8 cellular contexts compared by ENCODE assay signal in genomic region chr20:49811825-49812462, GRCh38. TPM values are rescaled to one million over a fixed set of nuclear protein-coding genes. Genes with fewer than 3 reads are reported as not detected.
DNase-seq lines count a peak whose midpoint lies in the region; ATAC-seq and TF ChIP-seq lines count a peak whose summit lies in the region.

No MANE protein-coding gene starts in this region.

- H3K79me2 ChIP-seq in smooth muscle cell (ENCODE audit: low read depth), result no peaks in the 10 kb centered on the region

- peak overlapping the region; percentile 98 for H3K9ac ChIP-seq in smooth muscle cell (ENCODE audit: low read depth)

- H3K4me3 ChIP-seq in CD4-positive, alpha-beta memory T cell (ENCODE audit: low read length in 2 of 2), result peak overlapping the region; percentile 62 to 66
- H3K4me3 ChIP-seq in iPS-11a (ENCODE audit: low read depth, low read length), result peak overlapping the region; percentile 85
- H3K4me3 ChIP-seq in smooth muscle cell, result peak overlapping the region; percentile 86

- peak overlapping the region; percentile 93 for H3K27ac ChIP-seq in CD4-positive, alpha-beta memory T cell (ENCODE audit: low read depth, low read length)
- H3K27ac ChIP-seq in smooth muscle cell (ENCODE audit: low read depth), result peak overlapping the region; percentile 99

- CTCF ChIA-PET in CD4-positive, alpha-beta memory T cell (lab: Charles Lee; ENCODE audit: partially characterized antibody), result interaction anchor here (1.0 kb wide), 1 partner anchor 200 kb away, joined by 4 read pairs; no protein-coding TSS in a partner anchor

- peak overlapping the region; percentile 43 for H2AFZ ChIP-seq in smooth muscle cell (ENCODE audit: low read depth)

- intact Hi-C loops in CD4-positive, alpha-beta memory T cell (cut with micrococcal nuclease), result loop anchor here (1.0 to 2.0 kb wide), 3 partner anchors 97 to 125 kb away; partner anchors contain the start of genes RNF114 and SPATA2

- H3F3A ChIP-seq in smooth muscle cell (ENCODE audit: low read depth), result no peaks in the 10 kb centered on the region

- peak overlapping the region; percentile 90 to 98 (median 92) for H3K4me3 Mint-ChIP-seq in CD4-positive, alpha-beta memory T cell
- peak overlapping the region; percentile 81 for H3K4me3 Mint-ChIP-seq in activated naive CD8-positive, alpha-beta T cell treated with anti-CD3 and anti-CD28 coated beads for 36 hours

- H3K27me3 ChIP-seq in CD4-positive, alpha-beta memory T cell (ENCODE audit: insufficient read depth, low read length), result no peaks in the 10 kb centered on the region
- no peaks in the 10 kb centered on the region for H3K27me3 ChIP-seq in smooth muscle cell (ENCODE audit: low read depth)

- no peaks in the 10 kb centered on the region for H3K27me3 Mint-ChIP-seq in CD4-positive, alpha-beta memory T cell
- no peaks in the 10 kb centered on the region for H3K27me3 Mint-ChIP-seq in activated naive CD8-positive, alpha-beta T cell treated with anti-CD3 and anti-CD28 coated beads for 36 hours

- peaks cover 22 to 49% (median 32%) of the 10 kb centered on the region in 4 donors for H3K4me1 Mint-ChIP-seq in CD4-positive, alpha-beta memory T cell
- H3K4me1 Mint-ChIP-seq in activated naive CD8-positive, alpha-beta T cell treated with anti-CD3 and anti-CD28 coated beads for 36 hours, result peaks cover 32% of the 10 kb centered on the region

- peak overlapping the region; percentile 100 for H3K4me2 ChIP-seq in smooth muscle cell

- H3K9me3 Mint-ChIP-seq in CD4-positive, alpha-beta memory T cell, result no peaks in the 10 kb centered on the region
- no peaks in the 10 kb centered on the region for H3K9me3 Mint-ChIP-seq in activated naive CD8-positive, alpha-beta T cell treated with anti-CD3 and anti-CD28 coated beads for 36 hours

- WGBS in smooth muscle cell (ENCODE audit: low lambda C conversion rate), result 16% methylated on average over 10 of the region's 10 CpGs

- peaks cover 23% of the 10 kb centered on the region for H3K4me1 ChIP-seq in CD4-positive, alpha-beta memory T cell (ENCODE audit: insufficient read depth, low read length)
- peaks cover 8% of the 10 kb centered on the region for H3K4me1 ChIP-seq in smooth muscle cell (ENCODE audit: low read depth)

- H3K9me3 ChIP-seq in CD4-positive, alpha-beta memory T cell (ENCODE audit: control insufficient read depth in 1 of 2, low read length in 2 of 2), result no peaks in the 10 kb centered on the region
- H3K9me3 ChIP-seq in smooth muscle cell (replicated peaks; ENCODE audit: low read depth), result no peaks in the 10 kb centered on the region

- peak; percentile 7 for ATAC-seq in HG03432 (IDR thresholded peaks at IDR 0.05; ENCODE audit: unreplicated experiment)

- TF ChIP-seq CTCF in smooth muscle cell (IDR thresholded peaks at IDR 0.05; ENCODE audit: borderline replicate concordance, insufficient read depth, poor library complexity, severe bottlenecking), result no peak

- H3K36me3 Mint-ChIP-seq in CD4-positive, alpha-beta memory T cell, result peaks cover 12 to 36% of the 10 kb centered on the region in 2 donors
- peaks cover 23% of the 10 kb centered on the region for H3K36me3 Mint-ChIP-seq in activated naive CD8-positive, alpha-beta T cell treated with anti-CD3 and anti-CD28 coated beads for 36 hours

- no peaks in the 10 kb centered on the region for H4K20me1 ChIP-seq in smooth muscle cell (ENCODE audit: low read depth)

- H3K27ac Mint-ChIP-seq in CD4-positive, alpha-beta memory T cell, result peak overlapping the region; percentile 91 to 98 (median 96)
- peak overlapping the region; percentile 93 for H3K27ac Mint-ChIP-seq in activated naive CD8-positive, alpha-beta T cell treated with anti-CD3 and anti-CD28 coated beads for 36 hours

- POLR2A ChIA-PET in CD4-positive, alpha-beta memory T cell (lab: Charles Lee; ENCODE audit: partially characterized antibody), result interaction anchor here (1.0 to 2.7 kb wide), 11 partner anchors 10 to 1120 kb away, joined by 3 to 27 read pairs (median 5); partner anchors contain the start of genes ADNP, B4GALT5 and RNF114

- DNase-seq in CD4-positive, alpha-beta memory T cell, result no peak
- no peak for DNase-seq in activated naive CD8-positive, alpha-beta T cell treated with anti-CD3 and anti-CD28 coated beads for 36 hours
- DNase-seq in smooth muscle cell (lab: John Stamatoyannopoulos, UW; ENCODE audit: unreplicated experiment) (no peak), NCI-H1417 (lab: John Stamatoyannopoulos, UW) (no peak), ureter (ENCODE audit: low spot score) (no peak), NAMALWA (ENCODE audit: low spot score) (no peak)

- H3K36me3 ChIP-seq in CD4-positive, alpha-beta memory T cell (ENCODE audit: insufficient read depth, low read length), result peaks cover 3% of the 10 kb centered on the region
- H3K36me3 ChIP-seq in smooth muscle cell (ENCODE audit: low read depth), result no peaks in the 10 kb centered on the region

RNA-seq across cellular contexts. Expression of gene SLC9A8, which starts 0.7 kb away (rescaled TPM):
- total RNA-seq in CD4-positive, alpha-beta memory T cell, result 10 to 100 TPM; 24.4 to 25.6 TPM
- polyA plus RNA-seq in CD4-positive, alpha-beta memory T cell, result 1 to 10 TPM; 3.4 to 9.5 TPM
- total RNA-seq in activated naive CD8-positive, alpha-beta T cell treated with anti-CD3 and anti-CD28 coated beads for 36 hours, result 10 to 100 TPM in 1 of 2 experiments, 1 to 10 TPM in 1; 9.9 to 10.9 TPM
- total RNA-seq in smooth muscle cell (3.9 and 4.5 TPM in 2 replicates), ureter (35.0 TPM)
- 1.4 and 2.2 TPM in 2 replicates for polyA plus RNA-seq in smooth muscle cell
